In the genomic region with DNA sequence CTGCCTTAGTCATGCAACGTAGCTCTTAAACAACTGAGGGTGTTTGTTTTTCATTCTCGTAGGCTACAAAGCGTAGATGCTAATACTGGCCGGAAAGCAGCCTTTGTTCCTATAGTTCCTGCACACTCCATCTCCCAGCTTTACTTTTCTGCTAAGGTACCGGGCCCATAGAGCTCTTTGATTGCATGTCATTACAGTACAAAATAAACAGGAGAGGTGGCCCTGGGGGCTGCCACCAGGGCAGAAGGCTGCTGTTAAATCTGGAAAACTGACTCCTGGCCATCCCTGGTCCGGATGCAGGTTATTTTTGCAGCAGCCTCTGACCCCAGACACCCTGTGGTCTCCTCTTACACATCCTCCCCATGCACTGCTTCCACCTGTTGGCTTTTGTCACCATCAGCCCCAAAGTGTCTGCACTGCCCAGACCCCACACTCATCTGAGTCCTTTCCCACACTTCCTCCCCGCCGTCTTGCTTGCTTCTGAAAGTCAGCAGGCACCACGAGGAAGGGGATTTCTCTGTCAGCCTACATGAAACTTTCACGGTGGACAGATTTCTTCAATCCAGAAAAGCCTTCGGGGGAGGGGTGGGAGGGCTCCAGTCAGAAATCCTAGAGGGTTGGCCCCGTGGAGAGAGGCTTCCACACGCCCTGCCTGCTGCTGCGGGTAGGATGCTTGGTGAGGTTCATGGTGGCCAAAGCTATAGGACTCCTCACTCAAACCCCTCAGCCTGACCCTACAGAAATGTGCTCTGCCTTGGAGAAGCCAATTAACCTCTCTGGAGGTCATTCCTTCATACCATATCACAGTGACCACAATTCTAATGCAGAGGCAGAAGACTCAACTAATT, we compare ENCODE assay signal across 11 cellular contexts.
DNase-seq lines count a peak whose midpoint lies in the region; ATAC-seq and TF ChIP-seq lines count a peak whose summit lies in the region.
"Had no signal": no experiment of that assay in that cellular context is flagged by ENCODE, and none has a peak within 500 bp of the region (broad histone marks: within the 10 kb centered on the region; RNA-seq: fewer than 3 reads in every experiment).

No MANE protein-coding gene starts in this region.

- intact Hi-C loops in Panc1 (cut with micrococcal nuclease; ENCODE audit: unreplicated experiment) (no loop called here), psoas muscle (cut with DNase I) (no loop called here), mucosa of descending colon (cut with DNase I, micrococcal nuclease) (no loop called here)

- H3K4me1 ChIP-seq in Panc1 (ENCODE audit: control insufficient read depth, insufficient read depth, low read length) (peaks cover 23% of the 10 kb centered on the region), psoas muscle (peaks cover 16% of the 10 kb centered on the region), mucosa of descending colon (ENCODE audit: low read depth) (peaks cover 13% of the 10 kb centered on the region)

- CTCF ChIA-PET in Panc1 (lab: Charles Lee): no interaction called here

- 59 to 69% (median 63%) methylated on average over 14 of the region's 14 CpGs for WGBS in psoas muscle, 3 donors

- H3K36me3 ChIP-seq in Panc1 (ENCODE audit: control insufficient read depth, insufficient read depth, low read length): no peaks in the 10 kb centered on the region
- H3K36me3 ChIP-seq in psoas muscle (ENCODE audit: insufficient read depth in 1 of 2, low read depth in 1 of 2): no peaks in the 10 kb centered on the region
- H3K36me3 ChIP-seq in mucosa of descending colon (ENCODE audit: low read depth): no peaks in the 10 kb centered on the region
- H3K36me3 ChIP-seq: esophagus muscularis mucosa had no signal

- no peaks in the 10 kb centered on the region for H3K27me3 ChIP-seq in Panc1 (ENCODE audit: control insufficient read depth, insufficient read depth, low read length)
- no peaks in the 10 kb centered on the region for H3K27me3 ChIP-seq in psoas muscle (ENCODE audit: insufficient read depth in 3 of 3, low read length in 2 of 3)
- H3K27me3 ChIP-seq: esophagus muscularis mucosa had no signal

- H3K9me3 ChIP-seq in Panc1 (ENCODE audit: control insufficient read depth, insufficient read depth, low read depth, low read length) (no peaks in the 10 kb centered on the region), psoas muscle (no peaks in the 10 kb centered on the region), mucosa of descending colon (no peaks in the 10 kb centered on the region)
- H3K9me3 ChIP-seq: Caco-2, esophagus muscularis mucosa had no signal

- ATAC-seq in GM18511 (IDR thresholded peaks at IDR 0.05; ENCODE audit: unreplicated experiment) (peak; percentile 71), GM21786 (IDR thresholded peaks at IDR 0.05; ENCODE audit: unreplicated experiment) (peak; percentile 66), Panc1 (no peak), psoas muscle (peak in 3 of 4 donors; percentile 27 to 46 (median 30)), mucosa of descending colon (no peak)

- POLR2A ChIA-PET in Panc1 (lab: Charles Lee): interaction anchor here (0.6 kb wide), 1 partner anchor 35 kb away, joined by 7 read pairs; no protein-coding TSS in a partner anchor

- TF ChIP-seq CTCF in Panc1 (IDR thresholded peaks at IDR 0.05) (no peak), psoas muscle (IDR thresholded peaks at IDR 0.05) (no peak), mucosa of descending colon (IDR thresholded peaks at IDR 0.05) (no peak)

- no peak overlapping the region for H3K4me3 ChIP-seq in Panc1 (ENCODE audit: low read depth in 2 of 2, low read length in 2 of 2)
- H3K4me3 ChIP-seq in psoas muscle: no peak overlapping the region
- H3K4me3 ChIP-seq in mucosa of descending colon: no peak overlapping the region
- H3K4me3 ChIP-seq: esophagus muscularis mucosa had no signal

- peak overlapping the region; percentile 86 for H3K27ac ChIP-seq in Panc1 (ENCODE audit: low read length)
- H3K27ac ChIP-seq in psoas muscle: no peak overlapping the region

- BruUV-seq in Panc1 (replicated peaks; lab: Mats Ljungman, UMichigan): no TSS peak

- in situ Hi-C loops in Panc1 (cut with HindIII; ENCODE audit: low pct_unique_long_range_greater_than_20kb, low sequenced_read_pairs): no loop called here

- DNase-seq in Panc1 (ENCODE audit: low read depth, low spot score) (no peak), psoas muscle (no peak), NCI-H524 (lab: John Stamatoyannopoulos, UW) (no peak), NCI-H526 (lab: John Stamatoyannopoulos, UW) (no peak), mucosa of descending colon (no peak), SK-N-DZ (ENCODE audit: low spot score) (no peak)
- DNase-seq: Caco-2, NCI-H510A treated with DMSO at 0.1 percent for 48 hours had no signal

Comparison
In these comparisons a context has a peak if more than half of its experiments do, and no peak if none do; other contexts are left out.
1. ATAC-seq: peak in GM18511 (single experiment), GM21786 (single experiment) and psoas muscle (3 of 4); none in Panc1 (single experiment) and mucosa of descending colon (single experiment).